In the genomic region with DNA sequence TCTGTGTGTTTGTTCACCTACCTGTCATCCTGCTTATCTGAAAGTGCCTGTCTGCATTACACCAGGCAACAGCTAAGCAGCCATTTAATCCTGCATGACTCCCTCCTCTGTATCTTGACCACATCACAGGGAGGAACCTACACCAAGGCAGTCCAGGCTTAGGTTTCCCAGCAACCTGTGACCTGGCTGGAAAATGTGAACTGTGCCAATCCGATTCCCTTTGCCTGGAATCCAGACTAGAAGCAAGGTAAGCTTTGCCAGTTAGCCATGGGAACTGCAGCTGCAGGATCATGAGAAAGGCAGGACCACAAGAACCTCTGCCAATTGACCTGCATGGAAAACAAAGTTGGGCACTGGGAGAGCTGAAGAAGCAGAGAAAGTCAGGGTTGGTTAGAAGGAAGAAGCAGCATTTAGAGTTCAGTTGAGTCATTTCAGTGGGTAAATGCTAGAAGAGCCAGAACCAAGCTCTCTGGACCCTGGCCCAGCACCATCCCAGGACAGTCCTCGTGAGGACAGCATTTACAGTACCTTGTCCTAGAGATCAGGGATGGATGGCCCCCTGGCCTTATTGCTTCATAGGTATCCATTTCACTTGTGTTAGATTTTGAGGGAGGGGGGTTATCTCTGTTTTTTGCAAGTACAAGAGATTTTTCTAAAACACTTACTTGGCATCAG, we compare ENCODE assay signal across 8 cellular contexts.
"Had no signal": no experiment of that assay in that cellular context is flagged by ENCODE, and none has a peak within 500 bp of the region (broad histone marks: within the 10 kb centered on the region; RNA-seq: fewer than 3 reads in every experiment).

No MANE protein-coding gene starts in this region.

- ATAC-seq: right cardiac atrium, upper lobe of right lung had no signal

- H3K9me3 ChIP-seq: upper lobe of right lung had no signal

- H3K27me3 ChIP-seq: upper lobe of right lung had no signal

- H3K36me3 ChIP-seq: upper lobe of right lung had no signal

- H3K27ac ChIP-seq: upper lobe of right lung had no signal

- DNase-seq: amniotic stem cell; foreskin melanocyte; midbrain; naive B cell; right cardiac atrium; stimulated activated naive CD4-positive, alpha-beta T cell; T-helper 2 cell; upper lobe of right lung had no signal

- H3K4me3 ChIP-seq: upper lobe of right lung had no signal
